In the genomic region with DNA sequence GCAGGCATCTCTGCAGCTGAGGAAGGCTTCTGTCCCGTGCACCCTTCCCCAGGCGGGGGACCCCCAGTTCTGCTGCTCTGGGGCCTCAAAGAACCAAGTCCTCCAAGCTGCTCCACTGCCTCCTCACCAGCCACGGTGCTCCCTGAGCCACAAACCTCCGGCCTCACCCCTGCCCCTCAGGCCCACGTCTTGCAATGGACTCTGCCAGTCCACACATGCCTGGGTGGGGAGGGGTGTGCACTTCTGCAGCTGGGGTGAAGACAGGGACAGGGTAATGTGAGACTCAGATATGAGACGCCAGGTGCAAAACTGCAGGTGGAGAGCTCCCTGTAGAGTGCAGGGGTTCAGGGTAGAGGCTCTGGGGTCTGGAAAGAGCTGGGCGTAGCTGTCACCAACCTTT, we compare ENCODE assay signal across 17 cellular contexts. TPM values are rescaled to one million over a fixed set of nuclear protein-coding genes. Genes with fewer than 3 reads are reported as not detected.
DNase-seq lines count a peak whose midpoint lies in the region; ATAC-seq, FAIRE-seq and TF ChIP-seq lines count a peak whose summit lies in the region.
"Had no signal": no experiment of that assay in that cellular context is flagged by ENCODE, and none has a peak within 500 bp of the region (broad histone marks: within the 10 kb centered on the region; RNA-seq: fewer than 3 reads in every experiment).

No MANE protein-coding gene starts in this region.

- peak overlapping the region; percentile 9 for H3K4ac ChIP-seq in H1 (replicated peaks; ENCODE audit: insufficient read length, low read depth, low read length)

- no peak for DNase-seq in activated CD4-positive, alpha-beta T cell treated with anti-CD3 and anti-CD28 coated beads, Interleukin-2, amount 10 ng/mL, durations not matched to agents 7 days and 5 days
- DNase-seq in activated CD4-positive, alpha-beta T cell treated with anti-CD3 and anti-CD28 coated beads, Interleukin-2, amount 50 U/mL, for 4 hours, result no peak
- DNase-seq in NCI-H510A treated with DMSO at 0.1 percent for 48 hours (lab: John Stamatoyannopoulos, UW) (peak; percentile 48), H1 (ENCODE audit: low read depth in 1 of 2, low spot score in 2 of 2) (no peak), kidney tubule cell (ENCODE audit: low spot score) (no peak), T-cell (no peak)
- DNase-seq: activated effector memory CD4-positive, alpha-beta T cell treated with Interleukin-2 at 50 U/mL for 16 hours; central memory CD4-positive, alpha-beta T cell; EL; naive thymus-derived CD8-positive, alpha-beta T cell; NCI-H524 treated with DMSO at 0.1 percent for 48 hours; SK-N-SH had no signal

- H4K5ac ChIP-seq in H1 (ENCODE audit: insufficient read length, low read depth, low read length), result peak overlapping the region; percentile 51

- peaks cover 27% of the 10 kb centered on the region for H3K4me1 Mint-ChIP-seq in activated CD4-positive, alpha-beta T cell treated with anti-CD3 and anti-CD28 coated beads, Interleukin-2, amount 10 ng/mL, durations not matched to agents 7 days and 5 days
- peaks cover 9 to 21% (median 19%) of the 10 kb centered on the region in 3 donors for H3K4me1 Mint-ChIP-seq in T-cell

- WGBS in H1 (ENCODE audit: extremely low coverage in 1 of 2, insufficient coverage in 1 of 2, insufficient read length in 1 of 2, insufficient replicate concordance in 2 of 2, low coverage in 1 of 2, low lambda C conversion rate in 2 of 2, missing lambda C conversion rate in 1 of 2), 2 experiments, result 89% methylated on average over 7 of the region's 7 CpGs; no CpG with 5 or more reads in 1 of the 2 experiments

- H3K9ac ChIP-seq in H1 (replicated peaks in 1 of 4; ENCODE audit: extremely low read depth in 1 of 4, low read depth in 3 of 4, low read length in 3 of 4) (no peak overlapping the region), rectal smooth muscle tissue (ENCODE audit: low read length) (no peak overlapping the region)
- H3K9ac ChIP-seq: SK-N-SH had no signal

- peaks cover 0 to 19% (median 7%) of the 10 kb centered on the region in 4 experiments; a peak in 5 of 7 replicates for H3K4me1 ChIP-seq in H1 (replicated peaks in 1 of 4; ENCODE audit: control insufficient read depth in 3 of 4, insufficient read depth in 4 of 4, low read length in 3 of 4)
- peaks cover 12% of the 10 kb centered on the region for H3K4me1 ChIP-seq in rectal smooth muscle tissue (ENCODE audit: control insufficient read depth, insufficient read depth, low read length)

- H2AFZ ChIP-seq in H1 (ENCODE audit: low read length), result no peak overlapping the region

- no peak for TF ChIP-seq CTCF in H1 (IDR thresholded peaks at IDR 0.05; ENCODE audit: control extremely low read depth in 1 of 3, insufficient read depth in 1 of 3, low read depth in 1 of 3, low read length in 3 of 3)

- H3K79me1 ChIP-seq in H1 (ENCODE audit: low read depth, low read length), result peaks cover 3% of the 10 kb centered on the region; the same call in 1 of the 2 replicates

- peaks cover 5 to 11% of the 10 kb centered on the region in 2 experiments; a peak in 3 of 4 replicates for H3K79me2 ChIP-seq in H1 (ENCODE audit: control insufficient read depth in 1 of 2, insufficient read depth in 2 of 2, low read length in 2 of 2)

- TF ChIP-seq POLR2A in H1 (IDR thresholded peaks at IDR 0.05; ENCODE audit: control extremely low read depth in 1 of 2, low read depth in 2 of 2, low read length in 2 of 2), result no peak

- TF ChIP-seq EP300 in H1 (IDR thresholded peaks at IDR 0.05; ENCODE audit: borderline replicate concordance in 1 of 2, low read depth in 2 of 2, low read length in 2 of 2), result no peak

- H3K14ac ChIP-seq in H1 (ENCODE audit: insufficient read length), result no peak overlapping the region

- H3K23ac ChIP-seq in H1 (ENCODE audit: insufficient read length), result no peak overlapping the region

- H4K91ac ChIP-seq in H1 (replicated peaks; ENCODE audit: insufficient read length, low read length), result peak overlapping the region; percentile 22

- H3K27me3 ChIP-seq in H1 (replicated peaks in 1 of 4; ENCODE audit: control insufficient read depth in 3 of 4, extremely low read depth in 1 of 4, insufficient read depth in 3 of 4, low read length in 3 of 4) (no peaks in the 10 kb centered on the region), rectal smooth muscle tissue (ENCODE audit: control insufficient read depth, insufficient read depth, low read length) (no peaks in the 10 kb centered on the region)

- no peaks in the 10 kb centered on the region for H3K9me3 Mint-ChIP-seq in activated CD4-positive, alpha-beta T cell treated with anti-CD3 and anti-CD28 coated beads, Interleukin-2, amount 10 ng/mL, durations not matched to agents 7 days and 5 days
- no peaks in the 10 kb centered on the region for H3K9me3 Mint-ChIP-seq in T-cell
- H3K9me3 Mint-ChIP-seq: naive thymus-derived CD8-positive, alpha-beta T cell had no signal

- no peak overlapping the region for H3K4me3 Mint-ChIP-seq in activated CD4-positive, alpha-beta T cell treated with anti-CD3 and anti-CD28 coated beads, Interleukin-2, amount 10 ng/mL, durations not matched to agents 7 days and 5 days
- H3K4me3 Mint-ChIP-seq in T-cell, result no peak overlapping the region

- H2AK5ac ChIP-seq in H1 (ENCODE audit: low read depth, low read length), result no peak overlapping the region

- no peak overlapping the region for H3K56ac ChIP-seq in H1 (replicated peaks; ENCODE audit: insufficient read length, low read depth, low read length)

- H3K27ac ChIP-seq in H1 (ENCODE audit: low read depth, low read length) (no peak overlapping the region), rectal smooth muscle tissue (ENCODE audit: low read depth, low read length) (no peak overlapping the region)

- POLR2A ChIA-PET in activated CD4-positive, alpha-beta T cell treated with anti-CD3 and anti-CD28 coated beads, Interleukin-2, amount 10 ng/mL, durations not matched to agents 7 days and 5 days (lab: Charles Lee), result no interaction called here
- POLR2A ChIA-PET in H1 (lab: Charles Lee; ENCODE audit: partially characterized antibody), result interaction anchor here (4.9 to 5.2 kb wide), 2 partner anchors 30 to 39 kb away, joined by 30 to 33 read pairs; a partner anchor contains a TSS
- POLR2A ChIA-PET in T-cell (lab: Charles Lee), result no interaction called here

- peaks cover 6% of the 10 kb centered on the region for H3K36me3 Mint-ChIP-seq in activated CD4-positive, alpha-beta T cell treated with anti-CD3 and anti-CD28 coated beads, Interleukin-2, amount 10 ng/mL, durations not matched to agents 7 days and 5 days (ENCODE audit: low read depth)
- no peaks in the 10 kb centered on the region for H3K36me3 Mint-ChIP-seq in T-cell

- ATAC-seq in GM19455 (IDR thresholded peaks at IDR 0.05; ENCODE audit: unreplicated experiment) (no peak), T-cell (replicated peaks in 1 of 4) (no peak)
- ATAC-seq: activated CD4-positive, CD25-positive, alpha-beta regulatory T cell treated with anti-CD3 and anti-CD28 coated beads, Interleukin-2, amount 50 U/mL, for 24 hours; naive thymus-derived CD8-positive, alpha-beta T cell had no signal

- H3K36me3 ChIP-seq in H1 (ENCODE audit: control insufficient read depth in 2 of 4, insufficient read depth in 4 of 4, low read length in 3 of 4) (no peaks in the 10 kb centered on the region), rectal smooth muscle tissue (ENCODE audit: control insufficient read depth, insufficient read depth, low read length) (no peaks in the 10 kb centered on the region)

- peak overlapping the region; percentile 2; the same call in 1 of the 2 replicates for H2BK15ac ChIP-seq in H1 (ENCODE audit: low read length)

- no peak overlapping the region for H2BK20ac ChIP-seq in H1 (ENCODE audit: low read length)

- TF ChIP-seq RAD21 in H1 (IDR thresholded peaks at IDR 0.05 in 1 of 2, conservative IDR thresholded peaks at IDR 0.05 in 1 of 2; ENCODE audit: low read depth in 2 of 2, low read length in 2 of 2), result no peak

- H3K27me3 Mint-ChIP-seq in activated CD4-positive, alpha-beta T cell treated with anti-CD3 and anti-CD28 coated beads, Interleukin-2, amount 10 ng/mL, durations not matched to agents 7 days and 5 days, result peaks cover 8% of the 10 kb centered on the region
- no peaks in the 10 kb centered on the region for H3K27me3 Mint-ChIP-seq in T-cell
- H3K27me3 Mint-ChIP-seq: naive thymus-derived CD8-positive, alpha-beta T cell had no signal

- peaks cover 2% of the 10 kb centered on the region; the same call in 1 of the 2 replicates for H3K23me2 ChIP-seq in H1 (ENCODE audit: low read depth, low read length)

- CTCF ChIA-PET in activated CD4-positive, alpha-beta T cell treated with anti-CD3 and anti-CD28 coated beads, Interleukin-2, amount 10 ng/mL, durations not matched to agents 7 days and 5 days (lab: Charles Lee), result interaction anchor here (1.0 to 5.2 kb wide), 3 partner anchors 31 to 72 kb away, joined by 3 to 20 read pairs (median 14); a partner anchor contains a TSS
- CTCF ChIA-PET in H1 (lab: Charles Lee; ENCODE audit: partially characterized antibody), result interaction anchor here (0.6 to 5.4 kb wide), 4 partner anchors 9 to 125 kb away, joined by 3 to 32 read pairs (median 10); no protein-coding TSS in a partner anchor
- CTCF ChIA-PET in T-cell (lab: Charles Lee), result interaction anchor here in 1 of 2 donors (0.7 kb wide), 1 partner anchor 208 kb away, joined by 7 read pairs; no protein-coding TSS in a partner anchor

- H3K4me3 ChIP-seq in H1 (ENCODE audit: extremely low read depth in 1 of 4, insufficient read depth in 2 of 4, low read depth in 3 of 4, low read length in 4 of 4) (no peak overlapping the region), rectal smooth muscle tissue (ENCODE audit: low read length) (peak overlapping the region; percentile 1)

- H3K18ac ChIP-seq in H1 (ENCODE audit: extremely low read depth, low read length), result no peak overlapping the region

- H2BK12ac ChIP-seq in H1 (ENCODE audit: low read depth, low read length), result peak overlapping the region; percentile 12; the same call in 1 of the 2 replicates

- H3K4me2 ChIP-seq in H1 (ENCODE audit: insufficient read depth in 1 of 2, low read depth in 2 of 2, low read length in 2 of 2), result no peak overlapping the region

- H2BK5ac ChIP-seq in H1 (ENCODE audit: low read depth, low read length), result 0 out of 2 replicates have a peak overlapping the region, but pooled peaks have one; percentile 1

- no peak for FAIRE-seq in H1 (lab: Jason Lieb, UNC)
- FAIRE-seq: urothelium cell line had no signal

- no peak overlapping the region for H4K8ac ChIP-seq in H1 (ENCODE audit: extremely low read depth, insufficient read depth, low read length)

- H2BK120ac ChIP-seq in H1 (replicated peaks; ENCODE audit: low read depth, low read length), result no peak overlapping the region

- no peaks in the 10 kb centered on the region for H3K9me3 ChIP-seq in H1 (ENCODE audit: insufficient read depth in 2 of 2, low read depth in 1 of 2, low read length in 1 of 2)
- H3K9me3 ChIP-seq: SK-N-SH had no signal

- H4K20me1 ChIP-seq in H1 (replicated peaks in 1 of 2; ENCODE audit: control insufficient read depth in 1 of 2, insufficient read depth in 2 of 2, low read length in 2 of 2), result peaks cover 6 to 7% of the 10 kb centered on the region in 2 experiments

- H3K27ac Mint-ChIP-seq in activated CD4-positive, alpha-beta T cell treated with anti-CD3 and anti-CD28 coated beads, Interleukin-2, amount 10 ng/mL, durations not matched to agents 7 days and 5 days, result peak overlapping the region; percentile 17
- H3K27ac Mint-ChIP-seq in T-cell, result no peak overlapping the region

RNA-seq across cellular contexts. Expression of a gene that starts 3.2 kb away (rescaled TPM):
- total RNA-seq in activated CD4-positive, alpha-beta T cell treated with anti-CD3 and anti-CD28 coated beads, Interleukin-2, amount 10 ng/mL, durations not matched to agents 7 days and 5 days, result 10 to 100 TPM; 22.7 to 25.2 TPM
- total RNA-seq in H1 (2021; fragmentation: NEBNext Ultra II Directional; extraction: Animal tissue kit (Norgen Biotek cat#: 25700)), result 48.7 and 52.4 TPM in 2 replicates
- polyA plus RNA-seq in H1 (2011; rRNA removed), result 68.2 and 108 TPM in 2 replicates
- 69.7 TPM for polyA plus RNA-seq in H1 (2011; cell fraction: cytosol; rRNA removed)
- polyA plus RNA-seq in H1 (2011; cell fraction: nucleus; rRNA removed), result 197 TPM
- 33.3 to 60.1 TPM (median 54.3 TPM) in 4 replicates for polyA plus RNA-seq in H1 (2012, experiment 1 of 2)
- polyA plus RNA-seq in H1 (2012, experiment 2 of 2), result 51.9 TPM
- 42.4 TPM for polyA plus RNA-seq in H1 (2013, experiment 1 of 2)
- 39.1 TPM for polyA plus RNA-seq in H1 (2013, experiment 2 of 2)
- polyA minus RNA-seq in H1 (2011; rRNA and poly(A)+ RNA removed), result 49.6 and 57.3 TPM in 2 replicates
- polyA minus RNA-seq in H1 (2011; cell fraction: cytosol; rRNA and poly(A)+ RNA removed), result 38.8 TPM
- polyA minus RNA-seq in H1 (2011; cell fraction: nucleus; rRNA and poly(A)+ RNA removed), result 51.9 TPM
- 10 to 100 TPM; 22.4 to 33.5 (median 28.7) TPM for total RNA-seq in T-cell

RNA-seq across cellular contexts. Expression of a gene that starts 5.1 kb away (rescaled TPM):
- total RNA-seq in activated CD4-positive, alpha-beta T cell treated with anti-CD3 and anti-CD28 coated beads, Interleukin-2, amount 10 ng/mL, durations not matched to agents 7 days and 5 days, result 10 to 100 TPM; 88.2 to 94.2 TPM
- 18.0 and 20.0 TPM in 2 replicates for total RNA-seq in H1 (2021; fragmentation: NEBNext Ultra II Directional; extraction: Animal tissue kit (Norgen Biotek cat#: 25700))
- 20.7 and 24.6 TPM in 2 replicates for polyA plus RNA-seq in H1 (2011; rRNA removed)
- polyA plus RNA-seq in H1 (2011; cell fraction: cytosol; rRNA removed), result 19.7 TPM
- 185 TPM for polyA plus RNA-seq in H1 (2011; cell fraction: nucleus; rRNA removed)
- polyA plus RNA-seq in H1 (2012, experiment 1 of 2), result 20.7 to 42.8 TPM (median 32.2 TPM) in 4 replicates
- polyA plus RNA-seq in H1 (2012, experiment 2 of 2), result 11.9 TPM
- 14.6 TPM for polyA plus RNA-seq in H1 (2013, experiment 1 of 2)
- polyA plus RNA-seq in H1 (2013, experiment 2 of 2), result 13.7 TPM
- 5.2 and 7.0 TPM in 2 replicates for polyA minus RNA-seq in H1 (2011; rRNA and poly(A)+ RNA removed)
- 5.6 TPM for polyA minus RNA-seq in H1 (2011; cell fraction: cytosol; rRNA and poly(A)+ RNA removed)
- polyA minus RNA-seq in H1 (2011; cell fraction: nucleus; rRNA and poly(A)+ RNA removed), result 19.3 TPM
- total RNA-seq in T-cell, result 100 to 1,000 TPM; 103 to 128 (median 120) TPM
- total RNA-seq: fibroblast of lung had no signal
- polyA plus RNA-seq: fibroblast of lung had no signal

RNA-seq across cellular contexts. Expression of a gene that starts 32.1 kb away (rescaled TPM):
- total RNA-seq in activated CD4-positive, alpha-beta T cell treated with anti-CD3 and anti-CD28 coated beads, Interleukin-2, amount 10 ng/mL, durations not matched to agents 7 days and 5 days, result 100 to 1,000 TPM; 226 to 255 TPM
- total RNA-seq in H1 (2021; fragmentation: NEBNext Ultra II Directional; extraction: Animal tissue kit (Norgen Biotek cat#: 25700)), result 66.3 and 68.9 TPM in 2 replicates
- polyA plus RNA-seq in H1 (2011; rRNA removed), result 55.2 and 94.2 TPM in 2 replicates
- 57.0 TPM for polyA plus RNA-seq in H1 (2011; cell fraction: cytosol; rRNA removed)
- 133 TPM for polyA plus RNA-seq in H1 (2011; cell fraction: nucleus; rRNA removed)
- 35.4 to 56.4 TPM (median 48.3 TPM) in 4 replicates for polyA plus RNA-seq in H1 (2012, experiment 1 of 2)
- 55.4 TPM for polyA plus RNA-seq in H1 (2012, experiment 2 of 2)
- 51.9 TPM for polyA plus RNA-seq in H1 (2013, experiment 1 of 2)
- 52.5 TPM for polyA plus RNA-seq in H1 (2013, experiment 2 of 2)
- 13.0 and 16.6 TPM in 2 replicates for polyA minus RNA-seq in H1 (2011; rRNA and poly(A)+ RNA removed)
- 26.2 TPM for polyA minus RNA-seq in H1 (2011; cell fraction: cytosol; rRNA and poly(A)+ RNA removed)
- 24.8 TPM for polyA minus RNA-seq in H1 (2011; cell fraction: nucleus; rRNA and poly(A)+ RNA removed)
- 100 to 1,000 TPM; 395 to 488 (median 460) TPM for total RNA-seq in T-cell

RNA-seq across cellular contexts. Expression of a gene that starts 52.9 kb away (rescaled TPM):
- not detected for total RNA-seq in activated CD4-positive, alpha-beta T cell treated with anti-CD3 and anti-CD28 coated beads, Interleukin-2, amount 10 ng/mL, durations not matched to agents 7 days and 5 days
- 28.5 and 28.7 TPM in 2 replicates for total RNA-seq in H1 (2021; fragmentation: NEBNext Ultra II Directional; extraction: Animal tissue kit (Norgen Biotek cat#: 25700))
- polyA plus RNA-seq in H1 (2011; rRNA removed), result 16.7 and 28.0 TPM in 2 replicates
- 25.0 TPM for polyA plus RNA-seq in H1 (2011; cell fraction: cytosol; rRNA removed)
- polyA plus RNA-seq in H1 (2011; cell fraction: nucleus; rRNA removed), result 35.4 TPM
- polyA plus RNA-seq in H1 (2012, experiment 1 of 2), result 10.9 to 22.0 TPM (median 18.8 TPM) in 4 replicates
- polyA plus RNA-seq in H1 (2012, experiment 2 of 2), result 14.5 TPM
- polyA plus RNA-seq in H1 (2013, experiment 1 of 2), result 11.0 TPM
- 12.3 TPM for polyA plus RNA-seq in H1 (2013, experiment 2 of 2)
- 11.3 and 13.9 TPM in 2 replicates for polyA minus RNA-seq in H1 (2011; rRNA and poly(A)+ RNA removed)
- 33.5 TPM for polyA minus RNA-seq in H1 (2011; cell fraction: cytosol; rRNA and poly(A)+ RNA removed)
- polyA minus RNA-seq in H1 (2011; cell fraction: nucleus; rRNA and poly(A)+ RNA removed), result 11.1 TPM
- under 1 TPM in 4 of 5 donors, not detected in 1; 0.32 to 0.85 (median 0.47) TPM for total RNA-seq in T-cell
